10 cellular contexts compared by ENCODE assay signal in genomic region chr10:99276848-99277486, GRCh38. TPM values are rescaled to one million over a fixed set of nuclear protein-coding genes. Genes with fewer than 3 reads are reported as not detected.
DNase-seq lines count a peak whose midpoint lies in the region; TF ChIP-seq lines count a peak whose summit lies in the region.
"Had no signal": no experiment of that assay in that cellular context is flagged by ENCODE, and none has a peak within 500 bp of the region (broad histone marks: within the 10 kb centered on the region; RNA-seq: fewer than 3 reads in every experiment).

No MANE protein-coding gene starts in this region.

- DNase-seq in NOMO-1 (lab: John Stamatoyannopoulos, UW; ENCODE audit: unreplicated experiment in 2 of 2) (peak; percentile 6), NOMO-1 treated with dmso at 0.1 percent for 144 hours (lab: John Stamatoyannopoulos, UW; ENCODE audit: unreplicated experiment) (no peak), NCI-H446 treated with DMSO at 0.1 percent for 48 hours (lab: John Stamatoyannopoulos, UW) (peak; percentile 0), choroid plexus epithelial cell (ENCODE audit: low read depth) (peak; percentile 35), renal cortical epithelial cell (ENCODE audit: low read depth) (peak; percentile 18), mesenteric fat pad (ENCODE audit: low spot score) (no peak), GM19240 (ENCODE audit: insufficient read length, low spot score) (no peak)
- no peak for DNase-seq in NK-92 treated with Interleukin-12 subunit alpha and Interleukin-12 subunit beta, amount 100 ng/mL, for 24 hours (lab: John Stamatoyannopoulos, UW)
- DNase-seq: activated effector memory CD4-positive, alpha-beta T cell treated with Interleukin-2 at 50 U/mL for 16 hours; NCI-H69 had no signal

- peak; percentile 45 for TF ChIP-seq CTCF in choroid plexus epithelial cell (conservative IDR thresholded peaks at IDR 0.05; ENCODE audit: low read depth, low read length)

- H3K4me3 ChIP-seq in choroid plexus epithelial cell (ENCODE audit: low read depth, low read length) = no peak overlapping the region

RNA-seq across cellular contexts. Expression of gene HPSE2, which starts 41.3 kb away (rescaled TPM):
- total RNA-seq in renal cortical epithelial cell (not detected in 2 replicates), mesenteric fat pad (1.9 TPM)

RNA-seq across cellular contexts. Expression of gene CNNM1, which starts 52.2 kb away (rescaled TPM):
- total RNA-seq in renal cortical epithelial cell = 0.35 and 1.3 TPM in 2 replicates
- 0.61 TPM for total RNA-seq in mesenteric fat pad

Comparison
In these comparisons a context has a peak if more than half of its experiments do, and no peak if none do; other contexts are left out.
1. DNase-seq: peak in NOMO-1 (2 of 2), NCI-H446 treated with DMSO at 0.1 percent for 48 hours (single experiment), choroid plexus epithelial cell (single experiment) and renal cortical epithelial cell (single experiment); none in NOMO-1 treated with dmso at 0.1 percent for 144 hours (single experiment), NK-92 treated with Interleukin-12 subunit alpha and Interleukin-12 subunit beta, amount 100 ng/mL, for 24 hours (single experiment), mesenteric fat pad (single experiment) and GM19240 (single experiment).